Comparison of ENCODE assay signal across 8 cellular contexts in genomic region chr14:99273724-99274345, GRCh38. TPM values are rescaled to one million over a fixed set of nuclear protein-coding genes. Genes with fewer than 3 reads are reported as not detected.
DNase-seq lines count a peak whose midpoint lies in the region; ATAC-seq and TF ChIP-seq lines count a peak whose summit lies in the region.

No MANE protein-coding gene starts in this region.

- peaks cover 0 to 8% (median 1%) of the 10 kb centered on the region in 8 donors for H3K9me3 Mint-ChIP-seq in CD4-positive, alpha-beta memory T cell
- no peaks in the 10 kb centered on the region for H3K9me3 Mint-ChIP-seq in MCF 10A (ENCODE audit: unreplicated experiment)
- H3K9me3 Mint-ChIP-seq in naive thymus-derived CD8-positive, alpha-beta T cell, result peaks cover 0 to 7% (median 0%) of the 10 kb centered on the region in 9 donors

- peaks cover 0 to 1% of the 10 kb centered on the region in 2 donors for H3K27me3 Mint-ChIP-seq in CD4-positive, alpha-beta memory T cell
- peaks cover 37% of the 10 kb centered on the region for H3K27me3 Mint-ChIP-seq in MCF 10A (ENCODE audit: insufficient read depth, unreplicated experiment)
- H3K27me3 Mint-ChIP-seq in naive thymus-derived CD8-positive, alpha-beta T cell, result peaks cover 0 to 9% (median 0%) of the 10 kb centered on the region in 5 donors

- peak overlapping the region; percentile 80 for H3K27ac ChIP-seq in CD4-positive, alpha-beta memory T cell (ENCODE audit: low read depth, low read length)

- peaks cover 17 to 42% (median 28%) of the 10 kb centered on the region in 4 donors for H3K4me1 Mint-ChIP-seq in CD4-positive, alpha-beta memory T cell
- H3K4me1 Mint-ChIP-seq in MCF 10A (ENCODE audit: insufficient read depth, unreplicated experiment), result peaks cover 9% of the 10 kb centered on the region
- H3K4me1 Mint-ChIP-seq in naive thymus-derived CD8-positive, alpha-beta T cell, result peaks cover 15 to 46% (median 39%) of the 10 kb centered on the region in 4 donors

- H3K4me1 ChIP-seq in CD4-positive, alpha-beta memory T cell (ENCODE audit: insufficient read depth, low read length), result peaks cover 24% of the 10 kb centered on the region

- no peak for TF ChIP-seq POLR2A in NB4 (IDR thresholded peaks at IDR 0.05; ENCODE audit: extremely low read depth, insufficient read length)

- peak overlapping the region; percentile 52 to 91 for H3K4me3 ChIP-seq in CD4-positive, alpha-beta memory T cell (ENCODE audit: low read length in 2 of 2)
- H3K4me3 ChIP-seq in NB4 (ENCODE audit: low read depth, low read length), result peak overlapping the region; percentile 21

- peak in 2 of 5 donors; percentile 19 to 29 for DNase-seq in CD4-positive, alpha-beta memory T cell
- DNase-seq in NB4 (ENCODE audit: low read depth) (peak; percentile 55), MCF 10A (ENCODE audit: unreplicated experiment) (peak; percentile 50), ureter (ENCODE audit: low spot score) (no peak), NCI-H2107 treated with DMSO at 0.1 percent for 48 hours (lab: John Stamatoyannopoulos, UW; ENCODE audit: unreplicated experiment) (no peak), Kasumi-1 (lab: John Stamatoyannopoulos, UW) (no peak), NCI-H187 (lab: John Stamatoyannopoulos, UW) (no peak)
- DNase-seq in naive thymus-derived CD8-positive, alpha-beta T cell, result peak in 2 of 10 donors; percentile 23 to 30

- peak overlapping the region; percentile 84 to 93 (median 88) for H3K4me3 Mint-ChIP-seq in CD4-positive, alpha-beta memory T cell
- peak overlapping the region; percentile 72 for H3K4me3 Mint-ChIP-seq in MCF 10A (ENCODE audit: unreplicated experiment)
- peak overlapping the region; percentile 76 to 93 (median 86) for H3K4me3 Mint-ChIP-seq in naive thymus-derived CD8-positive, alpha-beta T cell

- BruUV-seq in MCF 10A (replicated peaks; lab: Mats Ljungman, UMichigan), result no TSS peak

- TF ChIP-seq CTCF in NB4 (IDR thresholded peaks at IDR 0.05; ENCODE audit: low read depth, low read length) (no peak), MCF 10A (IDR thresholded peaks at IDR 0.05; ENCODE audit: unreplicated experiment) (no peak)

- no peak for ATAC-seq in naive thymus-derived CD8-positive, alpha-beta T cell

- CTCF ChIA-PET in CD4-positive, alpha-beta memory T cell (lab: Charles Lee; ENCODE audit: partially characterized antibody), result interaction anchor here (0.7 to 2.6 kb wide), 10 partner anchors 11 to 1296 kb away, joined by 3 to 15 read pairs (median 6); no protein-coding TSS in a partner anchor
- CTCF ChIA-PET in MCF 10A (lab: Yijun Ruan, JAX), result interaction anchor here (0.6 to 0.7 kb wide), 3 partner anchors 11 to 1360 kb away, joined by 3 read pairs; no protein-coding TSS in a partner anchor

- no peaks in the 10 kb centered on the region for H3K27me3 ChIP-seq in CD4-positive, alpha-beta memory T cell (ENCODE audit: insufficient read depth, low read length)

- no peaks in the 10 kb centered on the region for H3K36me3 ChIP-seq in CD4-positive, alpha-beta memory T cell (ENCODE audit: insufficient read depth, low read length)

- peaks cover 13 to 21% of the 10 kb centered on the region in 2 donors for H3K36me3 Mint-ChIP-seq in CD4-positive, alpha-beta memory T cell
- H3K36me3 Mint-ChIP-seq in MCF 10A (ENCODE audit: insufficient read depth, unreplicated experiment), result no peaks in the 10 kb centered on the region
- H3K36me3 Mint-ChIP-seq in naive thymus-derived CD8-positive, alpha-beta T cell, result peaks cover 10 to 15% (median 14%) of the 10 kb centered on the region in 3 donors

- POLR2A ChIA-PET in CD4-positive, alpha-beta memory T cell (lab: Charles Lee; ENCODE audit: partially characterized antibody), result interaction anchor here (0.7 to 66.7 kb wide), 10 partner anchors 9 to 1296 kb away, joined by 3 to 6015 read pairs (median 68); no protein-coding TSS in a partner anchor
- POLR2A ChIA-PET in MCF 10A (lab: Yijun Ruan, JAX), result interaction anchor here (0.6 to 1.3 kb wide), 4 partner anchors 11 to 776 kb away, joined by 3 to 5 read pairs (median 4); no protein-coding TSS in a partner anchor
- POLR2A ChIA-PET in naive thymus-derived CD8-positive, alpha-beta T cell (lab: Charles Lee), result interaction anchor here (0.7 to 17.4 kb wide), 8 partner anchors 14 to 1296 kb away, joined by 3 to 1316 read pairs (median 236); no protein-coding TSS in a partner anchor

- H3K9me3 ChIP-seq in CD4-positive, alpha-beta memory T cell (ENCODE audit: control insufficient read depth in 1 of 2, low read length in 2 of 2), result no peaks in the 10 kb centered on the region

- intact Hi-C loops in CD4-positive, alpha-beta memory T cell (cut with micrococcal nuclease), result loop anchor here (1.0 to 5.0 kb wide), 8 partner anchors 1047 to 1975 kb away; no protein-coding TSS in a partner anchor
- intact Hi-C loops in MCF 10A (cut with micrococcal nuclease), result loop anchor here (2.0 to 5.0 kb wide), 2 partner anchors 522 to 1295 kb away; no protein-coding TSS in a partner anchor

- peak overlapping the region in 6 of 7 donors; percentile 12 to 98 (median 76) for H3K27ac Mint-ChIP-seq in CD4-positive, alpha-beta memory T cell
- no peak overlapping the region for H3K27ac Mint-ChIP-seq in MCF 10A (ENCODE audit: low read depth, unreplicated experiment)
- H3K27ac Mint-ChIP-seq in naive thymus-derived CD8-positive, alpha-beta T cell, result peak overlapping the region in 9 of 10 donors; percentile 54 to 87 (median 62)

RNA-seq across cellular contexts. Expression of gene BCL11B, which starts 1.8 kb away (rescaled TPM):
- 100 to 1,000 TPM; 163 to 165 TPM for total RNA-seq in CD4-positive, alpha-beta memory T cell
- polyA plus RNA-seq in CD4-positive, alpha-beta memory T cell, result 10 to 100 TPM in 1 of 2 donors, 1 to 10 TPM in 1; 2.6 to 11.6 TPM
- 0.84 and 1.4 TPM in 2 replicates for total RNA-seq in MCF 10A (2022)
- 100 to 1,000 TPM; 206 to 209 TPM for total RNA-seq in naive thymus-derived CD8-positive, alpha-beta T cell
- 10 to 100 TPM in 1 of 3 donors, 1 to 10 TPM in 2; 8.2 to 12.1 (median 9.5) TPM for polyA plus RNA-seq in naive thymus-derived CD8-positive, alpha-beta T cell
- total RNA-seq in ureter, result 8.4 TPM

Comparison
In these comparisons a context has a peak if more than half of its experiments do, and no peak if none do; other contexts are left out.
1. DNase-seq: peak in NB4 (single experiment) and MCF 10A (single experiment); none in ureter (single experiment), NCI-H2107 treated with DMSO at 0.1 percent for 48 hours (single experiment), Kasumi-1 (0 of 2) and NCI-H187 (0 of 2).
2. RNA of gene BCL11B, which starts 1.8 kb away (total RNA-seq): 206 to 209 TPM in naive thymus-derived CD8-positive, alpha-beta T cell and 163 to 165 TPM in CD4-positive, alpha-beta memory T cell; 8.4 TPM in ureter (single experiment) and 0.84 to 1.4 TPM in MCF 10A; every median in the first group is over 10 times any median in the second.
3. Peak in every context shown above with its lines, with median percentiles within 50 percentile points of each other: H3K4me3 Mint-ChIP-seq.